ENCODE assay signal across 7 cellular contexts in genomic region chr19:1945899-1946298, GRCh38. TPM values are rescaled to one million over a fixed set of nuclear protein-coding genes. Genes with fewer than 3 reads are reported as not detected.
A peak's percentile ranks its signal among the peaks of the same experiment; 100 is the strongest.
DNase-seq lines count a peak whose midpoint lies in the region; TF ChIP-seq lines count a peak whose summit lies in the region.

No MANE protein-coding gene starts in this region.

- H3K9me3 ChIP-seq in Karpas-422 (ENCODE audit: low read length) (no peaks in the 10 kb centered on the region), adipocyte (ENCODE audit: control insufficient read depth, low read length) (no peaks in the 10 kb centered on the region)

- H3K9me3 Mint-ChIP-seq in type B pancreatic cell: no peaks in the 10 kb centered on the region

- peaks cover 24% of the 10 kb centered on the region; the same call in 1 of the 2 replicates for H4K20me1 ChIP-seq in Karpas-422 (ENCODE audit: insufficient read depth, low read depth, low read length)

- H3K9ac ChIP-seq in Karpas-422 (ENCODE audit: low read length) (no peak overlapping the region), adipocyte (ENCODE audit: low read length) (no peak overlapping the region)

- peak; percentile 77 for TF ChIP-seq CTCF in type B pancreatic cell (conservative IDR thresholded peaks at IDR 0.05)

- H3K4me1 Mint-ChIP-seq in type B pancreatic cell (ENCODE audit: unreplicated experiment): peaks cover 23% of the 10 kb centered on the region

- DNase-seq in Daoy (ENCODE audit: low read depth) (peak; percentile 43), Karpas-422 (peak; percentile 45), adipocyte (ENCODE audit: low read depth) (peak; percentile 47), iPS-NIHi7 (ENCODE audit: extremely low spot score) (peak; percentile 87), type B pancreatic cell (ENCODE audit: extremely low spot score, unreplicated experiment) (peak; percentile 79), T1000 (lab: John Stamatoyannopoulos, UW) (no peak), KG1 (lab: John Stamatoyannopoulos, UW) (no peak)

- H3K36me3 Mint-ChIP-seq in type B pancreatic cell: peaks cover 4% of the 10 kb centered on the region

- H3K4me3 ChIP-seq in Karpas-422 (ENCODE audit: low read length) (no peak overlapping the region), adipocyte (ENCODE audit: low read length) (no peak overlapping the region)

- no peak overlapping the region for H3K27ac ChIP-seq in Karpas-422 (ENCODE audit: low read length)

- no peaks in the 10 kb centered on the region for H3K27me3 ChIP-seq in Karpas-422 (ENCODE audit: low read length)
- no peaks in the 10 kb centered on the region for H3K27me3 ChIP-seq in adipocyte (replicated peaks; ENCODE audit: control insufficient read depth, insufficient read depth, low read length)

- H3K79me2 ChIP-seq in Karpas-422 (ENCODE audit: low read length): peaks cover 84% of the 10 kb centered on the region

- peak overlapping the region; percentile 20 for H3K4me3 Mint-ChIP-seq in type B pancreatic cell

- H3K27ac Mint-ChIP-seq in type B pancreatic cell: peak overlapping the region; percentile 76

- no peak overlapping the region for H2AFZ ChIP-seq in Karpas-422 (ENCODE audit: low read length)

- H3K4me1 ChIP-seq in Karpas-422 (ENCODE audit: low read length): peaks cover 12% of the 10 kb centered on the region
- H3K4me1 ChIP-seq in adipocyte (ENCODE audit: control insufficient read depth, insufficient read depth, low read length): peaks cover 19% of the 10 kb centered on the region

- no peaks in the 10 kb centered on the region for H3K36me3 ChIP-seq in Karpas-422 (ENCODE audit: insufficient read depth, low read length)
- H3K36me3 ChIP-seq in adipocyte (ENCODE audit: control insufficient read depth, insufficient read depth, low read length, severe bottlenecking): no peaks in the 10 kb centered on the region

- H3K9me2 ChIP-seq in Karpas-422 (replicated peaks; ENCODE audit: insufficient read depth, low read length): no peaks in the 10 kb centered on the region

- no peaks in the 10 kb centered on the region for H3K27me3 Mint-ChIP-seq in type B pancreatic cell

- H3K4me2 ChIP-seq in Karpas-422 (ENCODE audit: low read depth, low read length, poor library complexity, severe bottlenecking): no peak overlapping the region

RNA-seq across cellular contexts. Expression of gene CSNK1G2, which starts 4.9 kb away (rescaled TPM):
- total RNA-seq in Daoy (2014; rRNA removed; shearing (Covaris generic)): 53.9 and 54.1 TPM in 2 replicates
- total RNA-seq in Karpas-422 (2014; rRNA removed; shearing (Covaris generic); ENCODE audit: low replicate concordance): 57.1 and 102 TPM in 2 replicates
- total RNA-seq in type B pancreatic cell (ENCODE audit: low replicate concordance): 68.9 and 71.6 TPM in 2 replicates

RNA-seq across cellular contexts. Expression of gene ADAT3, which starts 40.7 kb away (rescaled TPM):
- total RNA-seq in Daoy (2014; rRNA removed; shearing (Covaris generic)): 4.0 and 11.1 TPM in 2 replicates
- total RNA-seq in Karpas-422 (2014; rRNA removed; shearing (Covaris generic); ENCODE audit: low replicate concordance): 1.2 and 5.2 TPM in 2 replicates
- 12.1 and 13.9 TPM in 2 replicates for total RNA-seq in type B pancreatic cell (ENCODE audit: low replicate concordance)

RNA-seq across cellular contexts. Expression of gene SCAMP4, which starts 40.7 kb away (rescaled TPM):
- total RNA-seq in Daoy (2014; rRNA removed; shearing (Covaris generic)): 51.6 and 65.8 TPM in 2 replicates
- total RNA-seq in Karpas-422 (2014; rRNA removed; shearing (Covaris generic); ENCODE audit: low replicate concordance): 18.4 and 23.8 TPM in 2 replicates
- 76.9 and 90.6 TPM in 2 replicates for total RNA-seq in type B pancreatic cell (ENCODE audit: low replicate concordance)

Comparison
In these comparisons a context has a peak if more than half of its experiments do, and no peak if none do; other contexts are left out.
1. DNase-seq: peak in Daoy (single experiment), Karpas-422 (single experiment), adipocyte (single experiment), iPS-NIHi7 (single experiment) and type B pancreatic cell (single experiment); none in T1000 (single experiment) and KG1 (single experiment).